ENCODE assay signal across 22 cellular contexts in the genomic region with DNA sequence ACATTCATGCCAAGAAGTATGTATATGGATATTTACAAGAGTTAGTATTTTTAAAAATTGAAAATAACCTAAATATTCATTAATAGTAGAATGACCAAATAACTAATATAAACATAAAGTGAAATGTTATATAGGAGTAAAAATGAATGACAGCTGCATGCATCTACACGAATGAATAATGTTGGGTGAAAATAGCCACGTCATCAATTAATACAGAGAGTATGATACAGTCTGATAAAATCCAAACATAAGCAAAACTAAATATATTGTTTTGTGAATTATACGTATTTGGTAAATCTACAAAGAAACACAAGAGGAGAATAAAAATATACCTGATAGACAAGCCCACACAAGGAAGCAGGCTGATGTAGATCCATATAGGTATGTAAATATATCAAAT. TPM values are rescaled to one million over a fixed set of nuclear protein-coding genes. Genes with fewer than 3 reads are reported as not detected.
A peak's percentile ranks its signal among the peaks of the same experiment; 100 is the strongest.
DNase-seq lines count a peak whose midpoint lies in the region; ATAC-seq, FAIRE-seq and TF ChIP-seq lines count a peak whose summit lies in the region.
"Had no signal": no experiment of that assay in that cellular context is flagged by ENCODE, and none has a peak within 500 bp of the region (broad histone marks: within the 10 kb centered on the region; RNA-seq: fewer than 3 reads in every experiment).

No MANE protein-coding gene starts in this region.

- no peak overlapping the region for H3K4me3 ChIP-seq in HepG2 (replicated peaks in 1 of 3; ENCODE audit: insufficient read depth in 1 of 3, low read depth in 2 of 3, low read length in 3 of 3)
- no peak overlapping the region for H3K4me3 ChIP-seq in right lobe of liver
- no peak overlapping the region for H3K4me3 ChIP-seq in GM12878
- no peak overlapping the region for H3K4me3 ChIP-seq in spleen
- H3K4me3 ChIP-seq in lower lobe of right lung: no peak overlapping the region
- H3K4me3 ChIP-seq: BLaER1 treated with 17β-estradiol and CSF1 and Interleukin-3, amounts not matched to agents 10 nM and 100 nM had no signal

- SMC1A ChIA-PET in GM12878 (lab: Charles Lee; ENCODE audit: uncharacterized antibody, unreplicated experiment): no interaction called here

- no peak for FAIRE-seq in HepG2 (lab: Jason Lieb, UNC)
- peak; percentile 31 for FAIRE-seq in GM12878 (lab: Jason Lieb, UNC)
- FAIRE-seq: D721Med, GM12892 had no signal

- TF ChIP-seq RAD21 in HepG2 (CRISPR knock-in tag; IDR thresholded peaks at IDR 0.05) (no peak), GM12878 (IDR thresholded peaks at IDR 0.05; ENCODE audit: insufficient read depth, low read depth, low read length) (no peak)

- POLR2A ChIA-PET in HepG2 (lab: Yijun Ruan, JAX): no interaction called here
- POLR2A ChIA-PET in GM12878 (lab: Charles Lee): no interaction called here

- RAD21 ChIA-PET in GM12878 (lab: Charles Lee; ENCODE audit: unreplicated experiment): no interaction called here

- intact Hi-C loops in HepG2 (cut with micrococcal nuclease; ENCODE audit: unreplicated experiment): no loop called here
- intact Hi-C loops in right lobe of liver (cut with DNase I): no loop called here
- intact Hi-C loops in GM12878 (cut with micrococcal nuclease; ENCODE audit: unreplicated experiment): no loop called here
- intact Hi-C loops in spleen (cut with DNase I; ENCODE audit: low total_unique reads): no loop called here
- intact Hi-C loops in lower lobe of right lung (cut with DNase I): no loop called here

- H3K4me1 ChIP-seq in HepG2 (ENCODE audit: insufficient read depth, low read length): no peaks in the 10 kb centered on the region
- no peaks in the 10 kb centered on the region for H3K4me1 ChIP-seq in right lobe of liver
- H3K4me1 ChIP-seq in GM12878 (ENCODE audit: control insufficient read depth, insufficient read depth, low read length): no peaks in the 10 kb centered on the region
- H3K4me1 ChIP-seq in spleen: no peaks in the 10 kb centered on the region
- H3K4me1 ChIP-seq in lower lobe of right lung: no peaks in the 10 kb centered on the region
- H3K4me1 ChIP-seq: BE2C had no signal

- H3K9me3 ChIP-seq in HepG2 (ENCODE audit: low read length) (no peaks in the 10 kb centered on the region), right lobe of liver (no peaks in the 10 kb centered on the region), GM12878 (replicated peaks; ENCODE audit: control insufficient read depth, insufficient read depth, low read length) (no peaks in the 10 kb centered on the region), spleen (no peaks in the 10 kb centered on the region), lower lobe of right lung (no peaks in the 10 kb centered on the region)
- H3K9me3 ChIP-seq: BE2C had no signal

- no TSS peak for BruUV-seq in HepG2 (replicated peaks; lab: Mats Ljungman, UMichigan)
- BruUV-seq in GM12878 (replicated peaks; lab: Mats Ljungman, UMichigan): no TSS peak

- H4K20me1 ChIP-seq in HepG2 (ENCODE audit: insufficient read depth, low read length): no peaks in the 10 kb centered on the region
- no peaks in the 10 kb centered on the region for H4K20me1 ChIP-seq in GM12878 (ENCODE audit: control insufficient read depth, insufficient read depth)
- H4K20me1 ChIP-seq: BLaER1 treated with 17β-estradiol and CSF1 and Interleukin-3, amounts not matched to agents 10 nM and 100 nM had no signal

- no peak for TF ChIP-seq POLR2A in HepG2 (IDR thresholded peaks at IDR 0.05; ENCODE audit: insufficient read depth in 1 of 2, low read depth in 2 of 2, low read length in 2 of 2)
- no peak for TF ChIP-seq POLR2A in right lobe of liver (IDR thresholded peaks at IDR 0.05)
- no peak for TF ChIP-seq POLR2A in GM12878 (IDR thresholded peaks at IDR 0.05; ENCODE audit: low read depth, low read length)
- no peak for TF ChIP-seq POLR2A in spleen (IDR thresholded peaks at IDR 0.05)

- 96% methylated on average over 3 of the region's 3 CpGs for WGBS in HepG2 (ENCODE audit: low lambda C conversion rate)
- 97% methylated on average over 3 of the region's 3 CpGs for WGBS in right lobe of liver (ENCODE audit: insufficient coverage, low coverage, low lambda C conversion rate, missing lambda C conversion rate)
- 98% methylated on average over 3 of the region's 3 CpGs for WGBS in GM12878 (ENCODE audit: insufficient coverage, insufficient replicate concordance, low lambda C conversion rate, missing lambda C conversion rate)
- 92 to 98% (median 96%) methylated on average over 3 of the region's 3 CpGs for WGBS in spleen, 5 donors

- H3K36me3 ChIP-seq in HepG2 (replicated peaks in 1 of 2; ENCODE audit: control insufficient read depth in 1 of 2, insufficient read depth in 2 of 2, low read length in 2 of 2): peaks cover 3 to 13% of the 10 kb centered on the region in 2 experiments; a peak in 3 of 5 replicates
- no peaks in the 10 kb centered on the region for H3K36me3 ChIP-seq in right lobe of liver
- peaks cover 0 to 12% of the 10 kb centered on the region in 2 experiments; a peak in 1 of 4 replicates for H3K36me3 ChIP-seq in GM12878 (ENCODE audit: control insufficient read depth in 2 of 2, insufficient read depth in 2 of 2, low read length in 1 of 2)
- H3K36me3 ChIP-seq in spleen: peaks cover 0 to 95% (median 16%) of the 10 kb centered on the region in 6 donors
- peaks cover 38% of the 10 kb centered on the region for H3K36me3 ChIP-seq in lower lobe of right lung

- H2AFZ ChIP-seq in HepG2 (ENCODE audit: low read length) (no peak overlapping the region), GM12878 (ENCODE audit: control insufficient read depth, low read depth, low read length) (no peak overlapping the region)

- DNase-seq in HepG2 (ENCODE audit: low spot score) (no peak), right lobe of liver (no peak), GM12878 (ENCODE audit: low read depth, low spot score) (no peak), spleen (no peak), lower lobe of right lung (no peak)
- DNase-seq: ACHN; AML-193; BE2C; CD4-positive, alpha-beta T cell; CD8-positive, alpha-beta memory T cell; DMS 273 treated with DMSO at 0.1 percent for 48 hours; DMS79; EL; GF-D8; GOT3; H7; HCEC 1CT had no signal

- H3K27me3 ChIP-seq in HepG2 (ENCODE audit: control insufficient read depth in 1 of 2, insufficient read depth in 2 of 2, low read length in 2 of 2) (no peaks in the 10 kb centered on the region), right lobe of liver (no peaks in the 10 kb centered on the region), GM12878 (replicated peaks in 1 of 2; ENCODE audit: control insufficient read depth in 2 of 2, insufficient read depth in 2 of 2, low read length in 1 of 2) (no peaks in the 10 kb centered on the region), spleen (replicated peaks in 1 of 7) (no peaks in the 10 kb centered on the region), lower lobe of right lung (ENCODE audit: low read depth) (no peaks in the 10 kb centered on the region)
- H3K27me3 ChIP-seq: BE2C; BLaER1 treated with 17β-estradiol and CSF1 and Interleukin-3, amounts not matched to agents 10 nM and 100 nM had no signal

- H3K27ac ChIP-seq in HepG2 (ENCODE audit: extremely low read length, insufficient read depth, low read length) (no peak overlapping the region), right lobe of liver (no peak overlapping the region), GM12878 (ENCODE audit: control insufficient read depth, insufficient read depth) (no peak overlapping the region), spleen (peak overlapping the region in 5 of 8 donors; percentile 49 to 77 (median 69)), lower lobe of right lung (no peak overlapping the region)
- H3K27ac ChIP-seq: 22Rv1; BLaER1 treated with 17β-estradiol and CSF1 and Interleukin-3, amounts not matched to agents 10 nM and 100 nM had no signal

- no peak overlapping the region for H3K4me2 ChIP-seq in HepG2 (ENCODE audit: low read depth, low read length)
- H3K4me2 ChIP-seq in GM12878 (ENCODE audit: control insufficient read depth, insufficient read depth): no peak overlapping the region
- H3K4me2 ChIP-seq: BLaER1 treated with 17β-estradiol and CSF1 and Interleukin-3, amounts not matched to agents 10 nM and 100 nM had no signal

- in situ Hi-C loops in HepG2 (cut with HindIII; ENCODE audit: extremely low pct_ligation_motif_present, low pct_unique_long_range_greater_than_20kb) (no loop called here), GM12878 (cut with MboI) (no loop called here)

- H3K9ac ChIP-seq in HepG2 (ENCODE audit: insufficient read depth, low read depth, low read length) (no peak overlapping the region), GM12878 (ENCODE audit: control insufficient read depth, insufficient read depth, low read length) (no peak overlapping the region)
- H3K9ac ChIP-seq: BLaER1 treated with 17β-estradiol and CSF1 and Interleukin-3, amounts not matched to agents 10 nM and 100 nM had no signal

- TF ChIP-seq CTCF in HepG2 (CRISPR knock-in tag; IDR thresholded peaks at IDR 0.05) (no peak), right lobe of liver (IDR thresholded peaks at IDR 0.05) (no peak), GM12878 (IDR thresholded peaks at IDR 0.05 in 2 of 3, conservative IDR thresholded peaks at IDR 0.05 in 1 of 3; ENCODE audit: control insufficient read depth in 2 of 3, extremely low read depth in 1 of 3, insufficient read depth in 1 of 3, low read depth in 3 of 3, low read length in 3 of 3) (no peak), spleen (IDR thresholded peaks at IDR 0.05 in 8 of 11, conservative IDR thresholded peaks at IDR 0.05 in 3 of 11) (no peak), lower lobe of right lung (IDR thresholded peaks at IDR 0.05) (no peak)

- TF ChIP-seq EP300 in HepG2 (IDR thresholded peaks at IDR 0.05; ENCODE audit: low read depth in 2 of 2, low read length in 2 of 2) (no peak), HepG2 (CRISPR knock-in tag; IDR thresholded peaks at IDR 0.05; ENCODE audit: borderline replicate concordance) (no peak), GM12878 (IDR thresholded peaks at IDR 0.05; ENCODE audit: borderline replicate concordance in 1 of 2, control insufficient read depth in 1 of 2, low read depth in 2 of 2, low read length in 2 of 2) (no peak)

- CTCF ChIA-PET in HepG2 (lab: Yijun Ruan, JAX; ENCODE audit: low intra/inter-chr PET ratio, low total read pairs): no interaction called here
- CTCF ChIA-PET in GM12878 (lab: Yijun Ruan, JAX): no interaction called here

- H3K79me2 ChIP-seq in HepG2 (ENCODE audit: insufficient read depth, low read length) (no peaks in the 10 kb centered on the region), GM12878 (ENCODE audit: control insufficient read depth, insufficient read depth, low read length) (no peaks in the 10 kb centered on the region)

- ATAC-seq in HepG2: no peak
- no peak for ATAC-seq in right lobe of liver
- ATAC-seq in GM12878: no peak
- no peak for ATAC-seq in HG02588 (IDR thresholded peaks at IDR 0.05; ENCODE audit: unreplicated experiment)
- no peak for ATAC-seq in lower lobe of right lung

RNA-seq across cellular contexts. Expression of a gene that starts 24.5 kb away (rescaled TPM):
- total RNA-seq in HepG2 (2016; rRNA removed; fragmentation: Illumina TruSeq; extraction: Trizol) (15.4 and 17.0 TPM in 2 replicates), right lobe of liver (10 to 100 TPM in 2 of 6 experiments, 1 to 10 TPM in 4; 3.4 to 34.4 (median 4.5) TPM), GM12878 (2014; rRNA removed) (13.9 and 16.8 TPM in 2 replicates), GM12878 (2014; rRNA removed; fragmentation: Illumina TruSeq; extraction: Trizol) (25.7 and 28.4 TPM in 2 replicates), GM12878 (2021) (9.9 and 11.6 TPM in 2 replicates), spleen (10 to 100 TPM; 10.1 to 70.5 (median 14.6) TPM), lower lobe of right lung (5.0 TPM)
- 4.5 and 4.8 TPM in 2 replicates for total RNA-seq in HepG2 (2016; cell fraction: cytosol; rRNA removed; fragmentation: Illumina TruSeq; extraction: Trizol; ENCODE audit: low read depth)
- total RNA-seq in HepG2 (2016; cell fraction: insoluble cytoplasmic fraction; rRNA removed; fragmentation: Illumina TruSeq; extraction: Trizol): 14.3 and 14.7 TPM in 2 replicates
- total RNA-seq in HepG2 (2016; cell fraction: membrane; rRNA removed; fragmentation: Illumina TruSeq; extraction: Trizol): 6.5 and 7.4 TPM in 2 replicates
- 32.0 and 35.0 TPM in 2 replicates for total RNA-seq in HepG2 (2016; cell fraction: nucleus; rRNA removed; fragmentation: Illumina TruSeq; extraction: Trizol)
- polyA plus RNA-seq in HepG2 (2011; rRNA removed) (4.2 and 4.5 TPM in 2 replicates), GM12878 (2011; rRNA removed) (10.2 and 16.3 TPM in 2 replicates), GM12878 (2014; fragmentation: Illumina TruSeq; extraction: Trizol) (23.8 and 31.7 TPM in 2 replicates), GM12878 (2014; fragmentation: Nextera tagmentation; extraction: Ambion mirVana) (10 to 100 TPM; 16.5 to 16.6 TPM), GM12878 (2014; rRNA removed) (16.8 and 22.3 TPM in 2 replicates), GM12878 (2016; fragmentation: Nextera tagmentation; extraction: Ambion mirVana) (10 to 100 TPM; 24.7 to 25.4 TPM), spleen (1 to 10 TPM; 5.7 to 9.7 (median 6.0) TPM)
- polyA plus RNA-seq in HepG2 (2011; cell fraction: cytosol; rRNA removed): 1.3 and 3.8 TPM in 2 replicates
- 6.5 and 6.8 TPM in 2 replicates for polyA plus RNA-seq in HepG2 (2011; cell fraction: nucleus; rRNA removed)
- 13.4 and 18.0 TPM in 2 replicates for polyA plus RNA-seq in HepG2 (2012)
- polyA plus RNA-seq in HepG2 (2016; cell fraction: cytosol; fragmentation: Illumina TruSeq; extraction: Trizol; ENCODE audit: low read depth): 2.8 and 3.1 TPM in 2 replicates
- polyA plus RNA-seq in HepG2 (2016; cell fraction: insoluble cytoplasmic fraction; fragmentation: Illumina TruSeq; extraction: Trizol; ENCODE audit: low read depth): 15.5 and 16.2 TPM in 2 replicates
- polyA plus RNA-seq in HepG2 (2016; cell fraction: membrane; fragmentation: Illumina TruSeq; extraction: Trizol; ENCODE audit: low read depth): 5.7 and 6.2 TPM in 2 replicates
- 46.3 and 53.9 TPM in 2 replicates for polyA plus RNA-seq in HepG2 (2016; cell fraction: nucleus; fragmentation: Illumina TruSeq; extraction: Trizol; ENCODE audit: insufficient read depth, low read depth)
- polyA minus RNA-seq in HepG2 (2011; rRNA and poly(A)+ RNA removed; ENCODE audit: low replicate concordance): 0.63 and 0.78 TPM in 2 replicates
- polyA minus RNA-seq in HepG2 (2011; cell fraction: cytosol; rRNA and poly(A)+ RNA removed): 4.6 and 5.2 TPM in 2 replicates
- polyA minus RNA-seq in HepG2 (2011; cell fraction: nucleus; rRNA and poly(A)+ RNA removed): 20.6 and 20.8 TPM in 2 replicates
- total RNA-seq in GM12878 (2013; cell fraction: nucleolus; rRNA removed): 117 and 123 TPM in 2 replicates
- 5.1 TPM for polyA plus RNA-seq in GM12878 (2011; ENCODE audit: low read depth)
- 1.6 and 2.6 TPM in 2 replicates for polyA plus RNA-seq in GM12878 (2011; cell fraction: cytosol; rRNA removed)
- polyA plus RNA-seq in GM12878 (2011; cell fraction: nucleus; rRNA removed): 7.9 and 14.0 TPM in 2 replicates
- polyA plus RNA-seq in GM12878 (2012): 7.7 and 9.3 TPM in 2 replicates
- 1.7 and 2.5 TPM in 2 replicates for polyA minus RNA-seq in GM12878 (2011; rRNA and poly(A)+ RNA removed)
- polyA minus RNA-seq in GM12878 (2011; cell fraction: cytosol; rRNA and poly(A)+ RNA removed): 2.1 and 5.6 TPM in 2 replicates
- polyA minus RNA-seq in GM12878 (2011; cell fraction: nucleus; rRNA and poly(A)+ RNA removed): 1.7 and 8.8 TPM in 2 replicates

RNA-seq across cellular contexts. Expression of a gene that starts 45.0 kb away (rescaled TPM):
- 0.88 and 0.93 TPM in 2 replicates for total RNA-seq in HepG2 (2016; rRNA removed; fragmentation: Illumina TruSeq; extraction: Trizol)
- 0.88 and 0.91 TPM in 2 replicates for total RNA-seq in HepG2 (2016; cell fraction: cytosol; rRNA removed; fragmentation: Illumina TruSeq; extraction: Trizol; ENCODE audit: low read depth)
- total RNA-seq in HepG2 (2016; cell fraction: insoluble cytoplasmic fraction; rRNA removed; fragmentation: Illumina TruSeq; extraction: Trizol): 0.97 and 1.3 TPM in 2 replicates
- 0.65 and 1.5 TPM in 2 replicates for total RNA-seq in HepG2 (2016; cell fraction: membrane; rRNA removed; fragmentation: Illumina TruSeq; extraction: Trizol)
- total RNA-seq in HepG2 (2016; cell fraction: nucleus; rRNA removed; fragmentation: Illumina TruSeq; extraction: Trizol): 1.0 and 1.2 TPM in 2 replicates
- 0.71 TPM in 2 replicates for polyA plus RNA-seq in HepG2 (2011; rRNA removed)
- polyA plus RNA-seq in HepG2 (2011; cell fraction: cytosol; rRNA removed): 0.32 and 0.45 TPM in 2 replicates
- 0.64 and 0.68 TPM in 2 replicates for polyA plus RNA-seq in HepG2 (2011; cell fraction: nucleus; rRNA removed)
- polyA plus RNA-seq in HepG2 (2012): 2.1 and 3.0 TPM in 2 replicates
- 0.15 and 0.17 TPM in 2 replicates for polyA plus RNA-seq in HepG2 (2016; cell fraction: cytosol; fragmentation: Illumina TruSeq; extraction: Trizol; ENCODE audit: low read depth)
- 0.79 and 0.92 TPM in 2 replicates for polyA plus RNA-seq in HepG2 (2016; cell fraction: insoluble cytoplasmic fraction; fragmentation: Illumina TruSeq; extraction: Trizol; ENCODE audit: low read depth)
- 0.20 and 0.23 TPM in 2 replicates for polyA plus RNA-seq in HepG2 (2016; cell fraction: membrane; fragmentation: Illumina TruSeq; extraction: Trizol; ENCODE audit: low read depth)
- 0.59 and 1.0 TPM in 2 replicates for polyA plus RNA-seq in HepG2 (2016; cell fraction: nucleus; fragmentation: Illumina TruSeq; extraction: Trizol; ENCODE audit: insufficient read depth, low read depth)
- 0.77 and 1.3 TPM in 2 replicates for polyA minus RNA-seq in HepG2 (2011; rRNA and poly(A)+ RNA removed; ENCODE audit: low replicate concordance)
- 1.1 and 1.9 TPM in 2 replicates for polyA minus RNA-seq in HepG2 (2011; cell fraction: cytosol; rRNA and poly(A)+ RNA removed)
- 2.7 and 3.0 TPM in 2 replicates for polyA minus RNA-seq in HepG2 (2011; cell fraction: nucleus; rRNA and poly(A)+ RNA removed)
- 1 to 10 TPM; 1.2 to 4.3 (median 2.5) TPM for total RNA-seq in right lobe of liver
- total RNA-seq in GM12878 (2013; cell fraction: nucleolus; rRNA removed): 5.3 and 6.6 TPM in 2 replicates
- 2.1 and 2.9 TPM in 2 replicates for total RNA-seq in GM12878 (2014; rRNA removed)
- 4.4 and 4.6 TPM in 2 replicates for total RNA-seq in GM12878 (2014; rRNA removed; fragmentation: Illumina TruSeq; extraction: Trizol)
- 4.7 and 5.0 TPM in 2 replicates for total RNA-seq in GM12878 (2021)
- 1.0 TPM for polyA plus RNA-seq in GM12878 (2011; ENCODE audit: low read depth)
- polyA plus RNA-seq in GM12878 (2011; rRNA removed): 1.9 and 2.4 TPM in 2 replicates
- polyA plus RNA-seq in GM12878 (2011; cell fraction: cytosol; rRNA removed): 0.65 and 0.97 TPM in 2 replicates
- polyA plus RNA-seq in GM12878 (2011; cell fraction: nucleus; rRNA removed): 1.6 TPM in 2 replicates
- 4.0 and 5.8 TPM in 2 replicates for polyA plus RNA-seq in GM12878 (2012)
- 2.7 and 2.8 TPM in 2 replicates for polyA plus RNA-seq in GM12878 (2014; fragmentation: Illumina TruSeq; extraction: Trizol)
- 1 to 10 TPM in 1 of 2 experiments, under 1 TPM in 1; 0.53 to 1.2 TPM for polyA plus RNA-seq in GM12878 (2014; fragmentation: Nextera tagmentation; extraction: Ambion mirVana)
- 1.9 and 2.0 TPM in 2 replicates for polyA plus RNA-seq in GM12878 (2014; rRNA removed)
- polyA plus RNA-seq in GM12878 (2016; fragmentation: Nextera tagmentation; extraction: Ambion mirVana): 1 to 10 TPM in 1 of 2 experiments, under 1 TPM in 1; 0.70 to 1.1 TPM
- 1.7 and 2.0 TPM in 2 replicates for polyA minus RNA-seq in GM12878 (2011; rRNA and poly(A)+ RNA removed)
- 1.1 and 2.5 TPM in 2 replicates for polyA minus RNA-seq in GM12878 (2011; cell fraction: cytosol; rRNA and poly(A)+ RNA removed)
- polyA minus RNA-seq in GM12878 (2011; cell fraction: nucleus; rRNA and poly(A)+ RNA removed): 1.9 and 2.3 TPM in 2 replicates
- 10 to 100 TPM; 12.4 to 28.9 (median 16.9) TPM for total RNA-seq in spleen
- polyA plus RNA-seq in spleen: 1 to 10 TPM; 1.9 to 2.8 (median 2.2) TPM
- 18.0 TPM for total RNA-seq in lower lobe of right lung

Comparison
In these comparisons a context has a peak if more than half of its experiments do, and no peak if none do; other contexts are left out.
1. H3K27ac ChIP-seq: peak in spleen (5 of 8); none in HepG2 (single experiment), right lobe of liver (0 of 3), GM12878 (single experiment) and lower lobe of right lung (single experiment).